ENCODE assay signal across 8 cellular contexts in genomic region chr12:20463920-20464524, GRCh38.
A peak's percentile ranks its signal among the peaks of the same experiment; 100 is the strongest.
DNase-seq lines count a peak whose midpoint lies in the region; ATAC-seq and TF ChIP-seq lines count a peak whose summit lies in the region.

No MANE protein-coding gene starts in this region.

- DNase-seq in HFFc6 (peak; percentile 16), lung microvascular endothelial cell (ENCODE audit: low read depth in 2 of 2) (peak; percentile 28 to 36), cortex of kidney (lab: John Stamatoyannopoulos, UW) (no peak), NCI-H2107 treated with DMSO at 0.1 percent for 48 hours (lab: John Stamatoyannopoulos, UW; ENCODE audit: unreplicated experiment) (no peak)
- DNase-seq in stimulated activated naive CD4-positive, alpha-beta T cell (lab: John Stamatoyannopoulos, UW): no peak
- DNase-seq in stimulated activated naive CD8-positive, alpha-beta T cell treated with anti-CD3 and anti-CD28 coated beads, Interleukin-15, amount 100 ng/mL, for 72 hours: no peak

- no peak overlapping the region for H3K27ac ChIP-seq in C4-2B
- no peak overlapping the region for H3K27ac ChIP-seq in VCaP

- H3K27me3 Mint-ChIP-seq in HFFc6 (ENCODE audit: insufficient read depth): no peaks in the 10 kb centered on the region
- no peaks in the 10 kb centered on the region for H3K27me3 Mint-ChIP-seq in stimulated activated naive CD8-positive, alpha-beta T cell treated with anti-CD3 and anti-CD28 coated beads, Interleukin-15, amount 100 ng/mL, for 72 hours

- no peak overlapping the region for H3K27ac Mint-ChIP-seq in HFFc6
- H3K27ac Mint-ChIP-seq in stimulated activated naive CD8-positive, alpha-beta T cell treated with anti-CD3 and anti-CD28 coated beads, Interleukin-15, amount 100 ng/mL, for 72 hours: no peak overlapping the region

- peaks cover 9% of the 10 kb centered on the region for H3K4me1 Mint-ChIP-seq in HFFc6 (ENCODE audit: low read depth)
- H3K4me1 Mint-ChIP-seq in stimulated activated naive CD8-positive, alpha-beta T cell treated with anti-CD3 and anti-CD28 coated beads, Interleukin-15, amount 100 ng/mL, for 72 hours: no peaks in the 10 kb centered on the region

- no peak for ATAC-seq in stimulated activated naive CD8-positive, alpha-beta T cell treated with anti-CD3 and anti-CD28 coated beads, Interleukin-15, amount 100 ng/mL, for 72 hours

- no peak overlapping the region for H3K4me3 Mint-ChIP-seq in HFFc6
- H3K4me3 Mint-ChIP-seq in stimulated activated naive CD8-positive, alpha-beta T cell treated with anti-CD3 and anti-CD28 coated beads, Interleukin-15, amount 100 ng/mL, for 72 hours: no peak overlapping the region

- TF ChIP-seq CTCF in C4-2B (conservative IDR thresholded peaks at IDR 0.05): peak; percentile 86
- peak; percentile 89 for TF ChIP-seq CTCF in HFFc6 (IDR thresholded peaks at IDR 0.05)
- TF ChIP-seq CTCF in VCaP (conservative IDR thresholded peaks at IDR 0.05): peak; percentile 90

- H3K9me3 Mint-ChIP-seq in HFFc6: no peaks in the 10 kb centered on the region
- H3K9me3 Mint-ChIP-seq in stimulated activated naive CD8-positive, alpha-beta T cell treated with anti-CD3 and anti-CD28 coated beads, Interleukin-15, amount 100 ng/mL, for 72 hours: no peaks in the 10 kb centered on the region

- no peaks in the 10 kb centered on the region for H3K36me3 Mint-ChIP-seq in HFFc6 (ENCODE audit: low read depth)

Comparison
In these comparisons a context has a peak if more than half of its experiments do, and no peak if none do; other contexts are left out.
1. DNase-seq: peak in HFFc6 (single experiment) and lung microvascular endothelial cell (2 of 2); none in stimulated activated naive CD4-positive, alpha-beta T cell (0 of 6), cortex of kidney (single experiment), NCI-H2107 treated with DMSO at 0.1 percent for 48 hours (single experiment) and stimulated activated naive CD8-positive, alpha-beta T cell treated with anti-CD3 and anti-CD28 coated beads, Interleukin-15, amount 100 ng/mL, for 72 hours (0 of 2).
2. Peak in every context shown above with its lines, with median percentiles within 50 percentile points of each other: CTCF ChIP-seq.